In the genomic region with DNA sequence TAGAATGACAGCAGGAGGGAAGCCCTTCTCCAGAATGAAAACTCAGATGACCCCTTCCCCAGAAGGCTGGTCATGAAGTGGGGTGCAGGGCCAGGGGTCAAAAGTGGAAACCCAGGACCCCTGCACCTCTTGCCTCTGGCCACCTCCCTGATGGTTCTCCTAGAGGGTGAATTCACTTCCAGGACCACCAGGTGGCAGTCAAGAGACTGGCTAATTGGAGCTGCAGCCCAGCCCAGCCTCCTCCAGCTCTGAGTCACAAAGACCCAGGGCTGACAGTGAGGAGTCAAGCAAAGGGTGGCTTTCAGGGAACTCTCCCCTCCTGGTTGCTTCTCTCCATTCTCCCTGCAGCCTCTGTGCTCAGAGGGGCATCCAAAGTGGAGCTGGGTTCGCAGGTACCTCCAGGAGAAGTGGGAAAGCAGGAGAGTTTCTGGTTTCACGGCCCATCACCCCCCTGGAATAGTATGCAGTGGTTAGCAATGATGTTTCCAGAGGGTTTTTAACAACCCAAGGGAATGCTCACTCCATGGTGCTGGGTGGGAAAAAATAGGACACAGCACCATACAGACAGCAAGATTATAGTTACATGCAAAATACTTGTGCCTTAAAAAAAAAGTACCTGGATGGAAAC, we compare ENCODE assay signal across 1 cellular context.
TF ChIP-seq lines count a peak whose summit lies in the region.

No MANE protein-coding gene starts in this region.

TF ChIP-seq in HEK293, 187 proteins besides CTCF, POLR2A, EP300 and RAD21 (continued from another document):
- peak; percentile 56 for TF ChIP-seq ZNF654 (tag by site-specific recombination; IDR thresholded peaks at IDR 0.05; ENCODE audit: low read depth)
- peak; percentile 61 for TF ChIP-seq ZNF146 (tag by site-specific recombination; IDR thresholded peaks at IDR 0.05)
- TF ChIP-seq ZNF548 (tag by site-specific recombination; IDR thresholded peaks at IDR 0.05): no peak
- no peak for TF ChIP-seq ZNF843 (tag by site-specific recombination; IDR thresholded peaks at IDR 0.05)
- TF ChIP-seq SCRT1 (tag by site-specific recombination; IDR thresholded peaks at IDR 0.05; ENCODE audit: borderline replicate concordance): no peak
- TF ChIP-seq ZNF157 (tag by site-specific recombination; IDR thresholded peaks at IDR 0.05): no peak
- TF ChIP-seq ZNF239 (tag by site-specific recombination; IDR thresholded peaks at IDR 0.05): no peak
- TF ChIP-seq, protein P1, sequence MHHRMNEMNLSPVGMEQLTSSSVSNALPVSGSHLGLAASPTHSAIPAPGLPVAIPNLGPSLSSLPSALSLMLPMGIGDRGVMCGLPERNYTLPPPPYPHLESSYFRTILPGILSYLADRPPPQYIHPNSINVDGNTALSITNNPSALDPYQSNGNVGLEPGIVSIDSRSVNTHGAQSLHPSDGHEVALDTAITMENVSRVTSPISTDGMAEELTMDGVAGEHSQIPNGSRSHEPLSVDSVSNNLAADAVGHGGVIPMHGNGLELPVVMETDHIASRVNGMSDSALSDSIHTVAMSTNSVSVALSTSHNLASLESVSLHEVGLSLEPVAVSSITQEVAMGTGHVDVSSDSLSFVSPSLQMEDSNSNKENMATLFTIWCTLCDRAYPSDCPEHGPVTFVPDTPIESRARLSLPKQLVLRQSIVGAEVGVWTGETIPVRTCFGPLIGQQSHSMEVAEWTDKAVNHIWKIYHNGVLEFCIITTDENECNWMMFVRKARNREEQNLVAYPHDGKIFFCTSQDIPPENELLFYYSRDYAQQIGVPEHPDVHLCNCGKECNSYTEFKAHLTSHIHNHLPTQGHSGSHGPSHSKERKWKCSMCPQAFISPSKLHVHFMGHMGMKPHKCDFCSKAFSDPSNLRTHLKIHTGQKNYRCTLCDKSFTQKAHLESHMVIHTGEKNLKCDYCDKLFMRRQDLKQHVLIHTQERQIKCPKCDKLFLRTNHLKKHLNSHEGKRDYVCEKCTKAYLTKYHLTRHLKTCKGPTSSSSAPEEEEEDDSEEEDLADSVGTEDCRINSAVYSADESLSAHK (tag by site-specific recombination; IDR thresholded peaks at IDR 0.05): no peak
- no peak for TF ChIP-seq ZNF621 (tag by site-specific recombination; IDR thresholded peaks at IDR 0.05)
- TF ChIP-seq ZBTB11 (tag by site-specific recombination; conservative IDR thresholded peaks at IDR 0.05; ENCODE audit: low read depth): no peak
- TF ChIP-seq, protein P2, sequence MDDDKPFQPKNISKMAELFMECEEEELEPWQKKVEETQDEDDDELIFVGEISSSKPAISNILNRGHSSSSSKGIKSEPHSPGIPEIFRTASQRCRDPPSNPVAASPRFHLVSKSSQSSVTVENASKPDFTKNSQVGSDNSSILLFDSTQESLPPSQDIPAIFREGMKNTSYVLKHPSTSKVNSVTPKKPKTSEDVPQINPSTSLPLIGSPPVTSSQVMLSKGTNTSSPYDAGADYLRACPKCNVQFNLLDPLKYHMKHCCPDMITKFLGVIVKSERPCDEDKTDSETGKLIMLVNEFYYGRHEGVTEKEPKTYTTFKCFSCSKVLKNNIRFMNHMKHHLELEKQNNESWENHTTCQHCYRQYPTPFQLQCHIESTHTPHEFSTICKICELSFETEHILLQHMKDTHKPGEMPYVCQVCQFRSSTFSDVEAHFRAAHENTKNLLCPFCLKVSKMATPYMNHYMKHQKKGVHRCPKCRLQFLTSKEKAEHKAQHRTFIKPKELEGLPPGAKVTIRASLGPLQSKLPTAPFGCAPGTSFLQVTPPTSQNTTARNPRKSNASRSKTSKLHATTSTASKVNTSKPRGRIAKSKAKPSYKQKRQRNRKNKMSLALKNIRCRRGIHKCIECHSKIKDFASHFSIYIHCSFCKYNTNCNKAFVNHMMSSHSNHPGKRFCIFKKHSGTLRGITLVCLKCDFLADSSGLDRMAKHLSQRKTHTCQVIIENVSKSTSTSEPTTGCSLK (tag by site-specific recombination; IDR thresholded peaks at IDR 0.05): no peak
- TF ChIP-seq KLF8 (tag by site-specific recombination; IDR thresholded peaks at IDR 0.05): no peak
- no peak for TF ChIP-seq KLF10 (tag by site-specific recombination; IDR thresholded peaks at IDR 0.05)
- TF ChIP-seq ZNF639 (tag by site-specific recombination; IDR thresholded peaks at IDR 0.05): no peak
- no peak for TF ChIP-seq ZNF585B (tag by site-specific recombination; IDR thresholded peaks at IDR 0.05)
- TF ChIP-seq ZNF19 (tag by site-specific recombination; IDR thresholded peaks at IDR 0.05; ENCODE audit: low read depth): no peak
- TF ChIP-seq, protein P3, sequence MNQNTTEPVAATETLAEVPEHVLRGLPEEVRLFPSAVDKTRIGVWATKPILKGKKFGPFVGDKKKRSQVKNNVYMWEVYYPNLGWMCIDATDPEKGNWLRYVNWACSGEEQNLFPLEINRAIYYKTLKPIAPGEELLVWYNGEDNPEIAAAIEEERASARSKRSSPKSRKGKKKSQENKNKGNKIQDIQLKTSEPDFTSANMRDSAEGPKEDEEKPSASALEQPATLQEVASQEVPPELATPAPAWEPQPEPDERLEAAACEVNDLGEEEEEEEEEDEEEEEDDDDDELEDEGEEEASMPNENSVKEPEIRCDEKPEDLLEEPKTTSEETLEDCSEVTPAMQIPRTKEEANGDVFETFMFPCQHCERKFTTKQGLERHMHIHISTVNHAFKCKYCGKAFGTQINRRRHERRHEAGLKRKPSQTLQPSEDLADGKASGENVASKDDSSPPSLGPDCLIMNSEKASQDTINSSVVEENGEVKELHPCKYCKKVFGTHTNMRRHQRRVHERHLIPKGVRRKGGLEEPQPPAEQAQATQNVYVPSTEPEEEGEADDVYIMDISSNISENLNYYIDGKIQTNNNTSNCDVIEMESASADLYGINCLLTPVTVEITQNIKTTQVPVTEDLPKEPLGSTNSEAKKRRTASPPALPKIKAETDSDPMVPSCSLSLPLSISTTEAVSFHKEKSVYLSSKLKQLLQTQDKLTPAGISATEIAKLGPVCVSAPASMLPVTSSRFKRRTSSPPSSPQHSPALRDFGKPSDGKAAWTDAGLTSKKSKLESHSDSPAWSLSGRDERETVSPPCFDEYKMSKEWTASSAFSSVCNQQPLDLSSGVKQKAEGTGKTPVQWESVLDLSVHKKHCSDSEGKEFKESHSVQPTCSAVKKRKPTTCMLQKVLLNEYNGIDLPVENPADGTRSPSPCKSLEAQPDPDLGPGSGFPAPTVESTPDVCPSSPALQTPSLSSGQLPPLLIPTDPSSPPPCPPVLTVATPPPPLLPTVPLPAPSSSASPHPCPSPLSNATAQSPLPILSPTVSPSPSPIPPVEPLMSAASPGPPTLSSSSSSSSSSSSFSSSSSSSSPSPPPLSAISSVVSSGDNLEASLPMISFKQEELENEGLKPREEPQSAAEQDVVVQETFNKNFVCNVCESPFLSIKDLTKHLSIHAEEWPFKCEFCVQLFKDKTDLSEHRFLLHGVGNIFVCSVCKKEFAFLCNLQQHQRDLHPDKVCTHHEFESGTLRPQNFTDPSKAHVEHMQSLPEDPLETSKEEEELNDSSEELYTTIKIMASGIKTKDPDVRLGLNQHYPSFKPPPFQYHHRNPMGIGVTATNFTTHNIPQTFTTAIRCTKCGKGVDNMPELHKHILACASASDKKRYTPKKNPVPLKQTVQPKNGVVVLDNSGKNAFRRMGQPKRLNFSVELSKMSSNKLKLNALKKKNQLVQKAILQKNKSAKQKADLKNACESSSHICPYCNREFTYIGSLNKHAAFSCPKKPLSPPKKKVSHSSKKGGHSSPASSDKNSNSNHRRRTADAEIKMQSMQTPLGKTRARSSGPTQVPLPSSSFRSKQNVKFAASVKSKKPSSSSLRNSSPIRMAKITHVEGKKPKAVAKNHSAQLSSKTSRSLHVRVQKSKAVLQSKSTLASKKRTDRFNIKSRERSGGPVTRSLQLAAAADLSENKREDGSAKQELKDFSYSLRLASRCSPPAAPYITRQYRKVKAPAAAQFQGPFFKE (tag by site-specific recombination; IDR thresholded peaks at IDR 0.05; ENCODE audit: borderline replicate concordance): no peak
- TF ChIP-seq ZNF596 (tag by site-specific recombination; IDR thresholded peaks at IDR 0.05): no peak
- TF ChIP-seq ZNF544 (tag by site-specific recombination; IDR thresholded peaks at IDR 0.05): no peak
- no peak for TF ChIP-seq ZNF324 (tag by site-specific recombination; IDR thresholded peaks at IDR 0.05)
- no peak for TF ChIP-seq ZBTB26 (tag by site-specific recombination; optimal IDR thresholded peaks at IDR 0.05)
- TF ChIP-seq ZFHX2 (tag by site-specific recombination; conservative IDR thresholded peaks at IDR 0.05): no peak
- no peak for TF ChIP-seq ZNF16 (tag by site-specific recombination; IDR thresholded peaks at IDR 0.05; ENCODE audit: low read depth)
- TF ChIP-seq ZNF660 (tag by site-specific recombination; IDR thresholded peaks at IDR 0.05): peak; percentile 48; the same call in 1 of the 2 replicates
- no peak for TF ChIP-seq ZNF366 (tag by site-specific recombination; conservative IDR thresholded peaks at IDR 0.05)
- TF ChIP-seq ZNF175 (tag by site-specific recombination; IDR thresholded peaks at IDR 0.05): no peak
- TF ChIP-seq, protein P4, sequence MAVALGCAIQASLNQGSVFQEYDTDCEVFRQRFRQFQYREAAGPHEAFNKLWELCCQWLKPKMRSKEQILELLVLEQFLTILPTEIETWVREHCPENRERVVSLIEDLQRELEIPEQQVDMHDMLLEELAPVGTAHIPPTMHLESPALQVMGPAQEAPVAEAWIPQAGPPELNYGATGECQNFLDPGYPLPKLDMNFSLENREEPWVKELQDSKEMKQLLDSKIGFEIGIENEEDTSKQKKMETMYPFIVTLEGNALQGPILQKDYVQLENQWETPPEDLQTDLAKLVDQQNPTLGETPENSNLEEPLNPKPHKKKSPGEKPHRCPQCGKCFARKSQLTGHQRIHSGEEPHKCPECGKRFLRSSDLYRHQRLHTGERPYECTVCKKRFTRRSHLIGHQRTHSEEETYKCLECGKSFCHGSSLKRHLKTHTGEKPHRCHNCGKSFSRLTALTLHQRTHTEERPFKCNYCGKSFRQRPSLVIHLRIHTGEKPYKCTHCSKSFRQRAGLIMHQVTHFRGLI (tag by site-specific recombination; IDR thresholded peaks at IDR 0.05): peak; percentile 39; the same call in 1 of the 2 replicates
